Comparison of ENCODE assay signal across 8 cellular contexts in genomic region chr2:10835052-10835970, GRCh38. TPM values are rescaled to one million over a fixed set of nuclear protein-coding genes. Genes with fewer than 3 reads are reported as not detected.
DNase-seq lines count a peak whose midpoint lies in the region; ATAC-seq and TF ChIP-seq lines count a peak whose summit lies in the region.

No MANE protein-coding gene starts in this region.

- 40 to 64% (median 44%) methylated on average over 24 to 48 of the region's 48 CpGs for WGBS in adrenal gland, 4 donors

- H3K36me3 ChIP-seq in adrenal gland (replicated peaks in 1 of 2) = no peaks in the 10 kb centered on the region

- H3K27me3 ChIP-seq in adrenal gland = no peaks in the 10 kb centered on the region

- ATAC-seq in GM21423 (IDR thresholded peaks at IDR 0.05; ENCODE audit: unreplicated experiment) (peak; percentile 68), HG03196 (IDR thresholded peaks at IDR 0.05; ENCODE audit: unreplicated experiment) (no peak)

- no peaks in the 10 kb centered on the region for H3K9me3 ChIP-seq in adrenal gland (replicated peaks in 1 of 3)

- TF ChIP-seq CTCF in LNCAP (IDR thresholded peaks at IDR 0.05) (peak; percentile 91), adrenal gland (IDR thresholded peaks at IDR 0.05) (peak; percentile 72 to 87 (median 78))

- H3K4me1 ChIP-seq in adrenal gland (replicated peaks in 1 of 2) = no peaks in the 10 kb centered on the region

- H3K4me3 ChIP-seq in adrenal gland = no peak overlapping the region

- intact Hi-C loops in adrenal gland (cut with DNase I) = no loop called here

- TF ChIP-seq POLR2A in adrenal gland (IDR thresholded peaks at IDR 0.05) = no peak

- DNase-seq in COR-L47 (lab: John Stamatoyannopoulos, UW) (peak; percentile 61), T follicular helper cell (ENCODE audit: low read depth) (peak; percentile 71), adrenal gland (peak; percentile 53 to 82 (median 73)), iPS-NIHi7 (ENCODE audit: extremely low spot score) (peak; percentile 91)
- DNase-seq in stimulated activated CD4-positive, alpha-beta T cell treated with anti-CD3 and anti-CD28 coated beads, Interleukin-1b, Interleukin-23, amount 100 ng/mL, for 4 hours (ENCODE audit: low read depth in 2 of 2) = peak; percentile 72 to 83

- H3K27ac ChIP-seq in adrenal gland = no peak overlapping the region

RNA-seq across cellular contexts. Expression of gene PDIA6, which starts 22.7 kb away (rescaled TPM):
- 100 to 1,000 TPM in 7 of 8 donors, 10 to 100 TPM in 1; 92.3 to 434 (median 142) TPM for total RNA-seq in adrenal gland
- polyA plus RNA-seq in adrenal gland = 100 to 1,000 TPM in 1 of 3 donors, 10 to 100 TPM in 2; 28.6 to 490 (median 36.2) TPM
